ENCODE assay signal across 18 cellular contexts in the genomic region with DNA sequence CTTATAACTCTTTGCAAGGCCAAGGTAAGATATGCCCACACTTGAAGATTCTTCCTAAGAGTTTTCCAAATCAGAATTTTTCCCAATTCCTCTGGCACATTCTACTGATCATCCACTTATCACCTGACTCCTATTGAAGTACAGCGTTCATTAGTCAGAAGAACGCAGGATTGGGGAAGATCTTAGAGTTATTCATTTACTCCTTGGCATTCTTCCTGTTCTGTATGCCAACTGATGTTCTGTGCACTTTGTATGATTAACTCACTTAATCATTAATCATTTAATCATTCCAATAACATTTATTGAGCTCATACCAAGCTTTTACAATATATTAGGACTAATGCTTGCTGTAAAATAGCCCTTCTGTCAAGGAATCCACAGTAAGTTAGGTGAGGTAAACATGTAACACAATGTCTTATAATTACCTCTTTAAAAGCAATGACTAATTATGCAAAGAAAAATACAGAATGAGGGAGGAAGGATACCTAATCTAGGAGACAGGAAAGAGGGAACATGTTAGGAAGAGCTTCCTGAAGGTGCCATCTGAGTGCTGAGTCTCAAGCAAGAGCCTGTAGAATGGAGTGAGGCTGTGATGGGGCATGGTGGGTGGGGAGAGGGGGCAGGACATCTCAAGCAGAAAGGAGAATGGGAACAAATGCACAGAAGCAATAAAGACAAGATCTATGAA.
"Had no signal": no experiment of that assay in that cellular context is flagged by ENCODE, and none has a peak within 500 bp of the region (broad histone marks: within the 10 kb centered on the region; RNA-seq: fewer than 3 reads in every experiment).

No MANE protein-coding gene starts in this region.

- H3K36me3 Mint-ChIP-seq: T-cell had no signal

- H3K4me3 Mint-ChIP-seq: activated CD8-positive, alpha-beta T cell treated with anti-CD3 and anti-CD28 coated beads for 36 hours; T-cell had no signal

- ATAC-seq: activated CD8-positive, alpha-beta T cell treated with anti-CD3 and anti-CD28 coated beads for 36 hours; left colon; right cardiac atrium; stimulated activated naive CD8-positive, alpha-beta T cell treated with anti-CD3 and anti-CD28 coated beads, Interleukin-15, Interleukin-2, amounts not matched to agents 100 U/mL and 50 U/mL, for 24 hours; T-cell; upper lobe of right lung had no signal

- H3K27ac ChIP-seq: SK-N-MC, spleen, suprapubic skin, upper lobe of right lung had no signal

- H3K4me3 ChIP-seq: SK-N-MC, spleen, suprapubic skin, upper lobe of right lung had no signal

- H3K36me3 ChIP-seq: spleen, suprapubic skin, upper lobe of right lung had no signal

- H3K27ac Mint-ChIP-seq: activated CD8-positive, alpha-beta T cell treated with anti-CD3 and anti-CD28 coated beads for 36 hours; T-cell had no signal

- H3K9me3 Mint-ChIP-seq: activated CD8-positive, alpha-beta T cell treated with anti-CD3 and anti-CD28 coated beads for 36 hours; T-cell had no signal

- DNase-seq: activated CD4-positive, alpha-beta T cell treated with anti-CD3 and anti-CD28 coated beads for 4 hours; activated CD8-positive, alpha-beta memory T cell treated with anti-CD3 and anti-CD28 coated beads, Interleukin-2, amount 50 U/mL, for 4 hours; activated CD8-positive, alpha-beta T cell treated with anti-CD3 and anti-CD28 coated beads for 36 hours; activated naive CD4-positive, alpha-beta T cell; central memory CD4-positive, alpha-beta T cell; cortex of kidney; effector CD8-positive, alpha-beta T cell; left colon; mesendoderm; posterior cingulate gyrus; right cardiac atrium; spleen; stimulated activated naive CD8-positive, alpha-beta T cell treated with anti-CD3 and anti-CD28 coated beads, Interleukin-15, Interleukin-2, amounts not matched to agents 100 U/mL and 50 U/mL, for 24 hours; T-cell; T1000; upper lobe of right lung had no signal

- H3K9me3 ChIP-seq: spleen, suprapubic skin, upper lobe of right lung had no signal

- H3K4me1 ChIP-seq: spleen, suprapubic skin, upper lobe of right lung had no signal

- H3K27me3 ChIP-seq: spleen, suprapubic skin, upper lobe of right lung had no signal

- H3K4me1 Mint-ChIP-seq: T-cell had no signal
